Comparison of ENCODE assay signal across 18 cellular contexts in genomic region chr6:75450903-75451302, GRCh38. TPM values are rescaled to one million over a fixed set of nuclear protein-coding genes. Genes with fewer than 3 reads are reported as not detected.
"Had no signal": no experiment of that assay in that cellular context is flagged by ENCODE, and none has a peak within 500 bp of the region (broad histone marks: within the 10 kb centered on the region; RNA-seq: fewer than 3 reads in every experiment).

No MANE protein-coding gene starts in this region.

- H3K36me3 ChIP-seq: adrenal gland, upper lobe of right lung had no signal

- H3K4me1 ChIP-seq: adrenal gland, upper lobe of right lung had no signal

- H3K27ac ChIP-seq: adrenal gland, dorsolateral prefrontal cortex, upper lobe of right lung had no signal

- H3K9me3 ChIP-seq: adrenal gland, esophagus muscularis mucosa, upper lobe of right lung had no signal

- DNase-seq: activated B cell treated with CpG ODN at 0.5 μM for 24 hours; activated CD4-positive, alpha-beta T cell treated with anti-CD3 and anti-CD28 coated beads for 36 hours; activated CD4-positive, alpha-beta T cell treated with anti-CD3 and anti-CD28 coated beads, Interleukin-2, amount 50 U/mL, for 4 hours; activated CD8-positive, alpha-beta memory T cell treated with anti-CD3 and anti-CD28 coated beads for 24 hours; activated CD8-positive, alpha-beta memory T cell treated with anti-CD3 and anti-CD28 coated beads, Interleukin-2, amount 50 U/mL, for 4 hours; activated T-cell treated with anti-CD3 and anti-CD28 coated beads, Interleukin-2, amount 50 U/mL, for 24 hours; adrenal gland; dorsolateral prefrontal cortex; hippocampal formation; retina; stimulated activated CD4-positive, alpha-beta T cell treated with anti-CD3 and anti-CD28 coated beads, Interleukin-4, amount 100 ng/mL, for 24 hours; stimulated activated naive CD8-positive, alpha-beta T cell treated with anti-CD3 and anti-CD28 coated beads, Interleukin-15, Interleukin-2, amounts not matched to agents 100 U/mL and 50 U/mL, for 24 hours; T1000; upper lobe of right lung had no signal

- H3K27me3 ChIP-seq: adrenal gland, dorsolateral prefrontal cortex, esophagus muscularis mucosa, upper lobe of right lung had no signal

- H3K4me3 ChIP-seq: adrenal gland, dorsolateral prefrontal cortex, esophagus muscularis mucosa, upper lobe of right lung had no signal

- ATAC-seq: activated CD4-positive, alpha-beta T cell treated with anti-CD3 and anti-CD28 coated beads for 36 hours; activated naive CD4-positive, alpha-beta T cell treated with anti-CD3 and anti-CD28 coated beads, Interleukin-2, amount 50 U/mL, for 72 hours; activated T-helper 17 cell treated with anti-CD3 and anti-CD28 coated beads, Interleukin-2, amount 50 U/mL, for 72 hours; natural killer cell treated with Interleukin-12 subunit alpha and Interleukin-12 subunit beta and Interleukin-15 and Interleukin-18, amount 100 ng/mL, for 72 hours; stimulated activated naive CD8-positive, alpha-beta T cell treated with anti-CD3 and anti-CD28 coated beads, Interleukin-15, Interleukin-2, amounts not matched to agents 100 U/mL and 50 U/mL, for 24 hours; upper lobe of right lung had no signal

RNA-seq across cellular contexts. Expression of gene FILIP1, which starts 42.7 kb away (rescaled TPM):
- total RNA-seq: activated B cell treated with CpG ODN at 0.5 μM for 24 hours; activated CD4-positive, alpha-beta T cell treated with anti-CD3 and anti-CD28 coated beads for 36 hours; activated naive CD4-positive, alpha-beta T cell treated with anti-CD3 and anti-CD28 coated beads, Interleukin-2, amount 50 U/mL, for 72 hours; activated T-helper 17 cell treated with anti-CD3 and anti-CD28 coated beads, Interleukin-2, amount 50 U/mL, for 72 hours; natural killer cell treated with Interleukin-12 subunit alpha and Interleukin-12 subunit beta and Interleukin-15 and Interleukin-18, amount 100 ng/mL, for 72 hours had no signal
